ENCODE assay signal across 1 cellular context in the genomic region with DNA sequence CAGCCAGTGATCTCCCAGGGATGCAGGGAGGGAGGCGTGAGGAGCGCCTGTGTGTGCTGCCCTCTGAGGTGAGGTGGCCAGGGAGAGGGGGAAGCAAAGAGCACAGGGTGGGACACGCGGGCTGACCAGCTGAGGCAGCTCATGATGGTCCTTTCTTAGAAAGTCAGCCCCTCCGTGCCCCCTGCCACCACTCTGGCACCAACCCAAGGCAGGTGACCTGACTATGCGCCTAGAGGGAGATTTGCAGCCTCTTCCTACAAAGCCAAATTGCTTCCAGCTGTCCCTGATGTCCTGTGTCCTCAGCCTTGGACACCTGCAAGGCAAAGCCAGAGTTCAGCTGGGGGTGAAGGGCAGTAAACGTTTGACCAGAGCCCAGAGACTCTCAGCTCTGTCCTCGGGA.
TF ChIP-seq lines count a peak whose summit lies in the region.

No MANE protein-coding gene starts in this region.

TF ChIP-seq in SK-N-SH, 30 proteins besides CTCF, POLR2A, EP300 and RAD21 (continued from another document):
- TF ChIP-seq, protein P1, sequence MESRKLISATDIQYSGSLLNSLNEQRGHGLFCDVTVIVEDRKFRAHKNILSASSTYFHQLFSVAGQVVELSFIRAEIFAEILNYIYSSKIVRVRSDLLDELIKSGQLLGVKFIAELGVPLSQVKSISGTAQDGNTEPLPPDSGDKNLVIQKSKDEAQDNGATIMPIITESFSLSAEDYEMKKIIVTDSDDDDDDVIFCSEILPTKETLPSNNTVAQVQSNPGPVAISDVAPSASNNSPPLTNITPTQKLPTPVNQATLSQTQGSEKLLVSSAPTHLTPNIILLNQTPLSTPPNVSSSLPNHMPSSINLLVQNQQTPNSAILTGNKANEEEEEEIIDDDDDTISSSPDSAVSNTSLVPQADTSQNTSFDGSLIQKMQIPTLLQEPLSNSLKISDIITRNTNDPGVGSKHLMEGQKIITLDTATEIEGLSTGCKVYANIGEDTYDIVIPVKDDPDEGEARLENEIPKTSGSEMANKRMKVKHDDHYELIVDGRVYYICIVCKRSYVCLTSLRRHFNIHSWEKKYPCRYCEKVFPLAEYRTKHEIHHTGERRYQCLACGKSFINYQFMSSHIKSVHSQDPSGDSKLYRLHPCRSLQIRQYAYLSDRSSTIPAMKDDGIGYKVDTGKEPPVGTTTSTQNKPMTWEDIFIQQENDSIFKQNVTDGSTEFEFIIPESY (IDR thresholded peaks at IDR 0.05; ENCODE audit: borderline replicate concordance, low read depth), result no peak
- TF ChIP-seq MXI1 (IDR thresholded peaks at IDR 0.05; ENCODE audit: low read depth, low read length), result no peak
- no peak for TF ChIP-seq RXRA (IDR thresholded peaks at IDR 0.05; ENCODE audit: borderline replicate concordance, low read depth)
- TF ChIP-seq GABPA (IDR thresholded peaks at IDR 0.05; ENCODE audit: low read depth), result no peak
- no peak for TF ChIP-seq GATA2 (CRISPR knock-in tag; IDR thresholded peaks at IDR 0.05)
- no peak for TF ChIP-seq NFIC (IDR thresholded peaks at IDR 0.05; ENCODE audit: borderline replicate concordance)
- TF ChIP-seq RCOR1 (IDR thresholded peaks at IDR 0.05; ENCODE audit: low read length), result no peak
- TF ChIP-seq JUND (IDR thresholded peaks at IDR 0.05), result no peak
- no peak for TF ChIP-seq FOXM1 (IDR thresholded peaks at IDR 0.05; ENCODE audit: low read depth)
